In genomic region chr21:35782667-35783066, GRCh38 we compare ENCODE assay signal across 34 cellular contexts.
DNase-seq lines count a peak whose midpoint lies in the region; ATAC-seq, FAIRE-seq and TF ChIP-seq lines count a peak whose summit lies in the region.
"Had no signal": no experiment of that assay in that cellular context is flagged by ENCODE, and none has a peak within 500 bp of the region (broad histone marks: within the 10 kb centered on the region; RNA-seq: fewer than 3 reads in every experiment).

No MANE protein-coding gene starts in this region.

- no peaks in the 10 kb centered on the region for H3K4me1 ChIP-seq in small intestine (ENCODE audit: control insufficient read depth in 2 of 2, insufficient read depth in 1 of 2, low read depth in 1 of 2, low read length in 1 of 2)
- H3K4me1 ChIP-seq: A549, BE2C, Caco-2 had no signal

- H3K27me3 ChIP-seq in small intestine (ENCODE audit: control insufficient read depth in 2 of 2, insufficient read depth in 2 of 2, low read length in 2 of 2) = no peaks in the 10 kb centered on the region
- H3K27me3 ChIP-seq: BE2C; BLaER1; BLaER1 treated with 17β-estradiol and CSF1 and Interleukin-3, amounts not matched to agents 10 nM and 100 nM had no signal

- no peaks in the 10 kb centered on the region for H3K27me3 Mint-ChIP-seq in WTC11 (ENCODE audit: low read depth)

- H3K27ac ChIP-seq in small intestine (ENCODE audit: low read depth in 1 of 2, low read length in 1 of 2) = no peak overlapping the region
- H3K27ac ChIP-seq: 22Rv1; A549; BLaER1; BLaER1 treated with 17β-estradiol and CSF1 and Interleukin-3, amounts not matched to agents 10 nM and 100 nM; C4-2B had no signal

- no peaks in the 10 kb centered on the region for H3K9me3 ChIP-seq in small intestine (ENCODE audit: control insufficient read depth, low read depth)
- H3K9me3 ChIP-seq: A549, BE2C, Caco-2 had no signal

- TF ChIP-seq CTCF in WTC11 (IDR thresholded peaks at IDR 0.05) = no peak

- H3K27ac Mint-ChIP-seq in WTC11 = no peak overlapping the region
- H3K27ac Mint-ChIP-seq: B cell; CD14-positive monocyte; CD4-positive, alpha-beta memory T cell; CD4-positive, alpha-beta T cell; CD4-positive, CD25-positive, alpha-beta regulatory T cell; CD8-positive, alpha-beta memory T cell; CD8-positive, alpha-beta T cell had no signal

- H3K4me3 Mint-ChIP-seq in WTC11 = no peak overlapping the region
- H3K4me3 Mint-ChIP-seq: B cell; CD14-positive monocyte; CD4-positive, alpha-beta memory T cell; CD4-positive, alpha-beta T cell; CD4-positive, CD25-positive, alpha-beta regulatory T cell; CD8-positive, alpha-beta memory T cell; CD8-positive, alpha-beta T cell had no signal

- FAIRE-seq in frontal cortex (lab: Jason Lieb, UNC) = peak; percentile 76
- FAIRE-seq in small intestine (lab: Jason Lieb, UNC) = peak; percentile 83
- FAIRE-seq: A549, D721Med had no signal

- CTCF ChIA-PET in WTC11 (lab: Charles Lee) = no interaction called here

- H3K4me1 Mint-ChIP-seq in WTC11 = no peaks in the 10 kb centered on the region
- H3K4me1 Mint-ChIP-seq: B cell; CD14-positive monocyte; CD4-positive, alpha-beta memory T cell; CD4-positive, CD25-positive, alpha-beta regulatory T cell; CD8-positive, alpha-beta memory T cell had no signal

- no peaks in the 10 kb centered on the region for H3K36me3 Mint-ChIP-seq in WTC11
- H3K36me3 Mint-ChIP-seq: CD14-positive monocyte; CD4-positive, alpha-beta memory T cell; CD4-positive, CD25-positive, alpha-beta regulatory T cell; CD8-positive, alpha-beta memory T cell; CD8-positive, alpha-beta T cell had no signal

- H3K36me3 ChIP-seq in small intestine (ENCODE audit: control insufficient read depth in 2 of 2, insufficient read depth in 2 of 2, low read length in 2 of 2) = no peaks in the 10 kb centered on the region
- H3K36me3 ChIP-seq: BE2C; BLaER1; BLaER1 treated with 17β-estradiol and CSF1 and Interleukin-3, amounts not matched to agents 10 nM and 100 nM had no signal

- ATAC-seq in WTC11 = no peak
- ATAC-seq: A549; CD8-positive, alpha-beta T cell had no signal

- peaks cover 8% of the 10 kb centered on the region for H3K9me3 Mint-ChIP-seq in WTC11
- H3K9me3 Mint-ChIP-seq: CD4-positive, alpha-beta T cell; CD8-positive, alpha-beta T cell had no signal

- POLR2A ChIA-PET in WTC11 (lab: Charles Lee) = no interaction called here

- no peak overlapping the region for H3K4me3 ChIP-seq in small intestine (ENCODE audit: low read depth in 1 of 2, low read length in 2 of 2)
- H3K4me3 ChIP-seq: A549; BLaER1; BLaER1 treated with 17β-estradiol and CSF1 and Interleukin-3, amounts not matched to agents 10 nM and 100 nM had no signal

- DNase-seq in WTC11 (ENCODE audit: low spot score) (no peak), frontal cortex (ENCODE audit: low spot score in 2 of 2) (no peak), small intestine (no peak), NCI-H2196 (lab: John Stamatoyannopoulos, UW; ENCODE audit: unreplicated experiment) (no peak), SKM-1 (lab: John Stamatoyannopoulos, UW; ENCODE audit: unreplicated experiment) (no peak), DMS53 treated with DMSO at 0.1 percent for 48 hours (lab: John Stamatoyannopoulos, UW; ENCODE audit: unreplicated experiment) (no peak)
- DNase-seq: 8988T; ACHN; AML-193; BE2C; C1 segment of cervical spinal cord; Caco-2; Calu3; CD4-positive, alpha-beta memory T cell; CD4-positive, alpha-beta T cell; CD4-positive, CD25-positive, alpha-beta regulatory T cell; CD8-positive, alpha-beta memory T cell; CD8-positive, alpha-beta T cell; COR-L47; DMS 273 treated with DMSO at 0.1 percent for 48 hours; DMS153; DMS53; DMS79; DMS79 treated with DMSO at 0.1 percent for 48 hours; DND-41; EL had no signal

TF ChIP-seq in WTC11, 78 proteins besides CTCF, POLR2A, EP300 and RAD21:
- TF ChIP-seq SMAD4 (CRISPR knock-in tag; IDR thresholded peaks at IDR 0.05) = no peak
- peak; percentile 96 for TF ChIP-seq HMGA2 (CRISPR knock-in tag; IDR thresholded peaks at IDR 0.05)
- no peak for TF ChIP-seq RORB (CRISPR knock-in tag; IDR thresholded peaks at IDR 0.05)
- no peak for TF ChIP-seq ETV6 (CRISPR knock-in tag; IDR thresholded peaks at IDR 0.05)
- TF ChIP-seq NR1H2 (CRISPR knock-in tag; IDR thresholded peaks at IDR 0.05) = no peak
TF ChIP-seq in WTC11: peak in this region for 1.
